ENCODE assay signal across 11 cellular contexts in genomic region chr21:15050588-15051377, GRCh38. TPM values are rescaled to one million over a fixed set of nuclear protein-coding genes. Genes with fewer than 3 reads are reported as not detected.
DNase-seq lines count a peak whose midpoint lies in the region; ATAC-seq, FAIRE-seq and TF ChIP-seq lines count a peak whose summit lies in the region.
"Had no signal": no experiment of that assay in that cellular context is flagged by ENCODE, and none has a peak within 500 bp of the region (broad histone marks: within the 10 kb centered on the region; RNA-seq: fewer than 3 reads in every experiment).

No MANE protein-coding gene starts in this region.

- no peak for TF ChIP-seq EP300 in K562 (IDR thresholded peaks at IDR 0.05; ENCODE audit: low read length)

- peak overlapping the region; percentile 21 for H3K4me3 ChIP-seq in CD4-positive, CD25-positive, alpha-beta regulatory T cell (ENCODE audit: low read depth, low read length)
- H3K4me3 ChIP-seq in HUES6 (ENCODE audit: low read depth, low read length) (peak overlapping the region; percentile 21), K562 (no peak overlapping the region)
- peak overlapping the region; percentile 30 for H3K4me3 ChIP-seq in naive thymus-derived CD4-positive, alpha-beta T cell (ENCODE audit: low read length)
- H3K4me3 ChIP-seq: esophagus muscularis mucosa had no signal

- ATAC-seq in CD4-positive, CD25-positive, alpha-beta regulatory T cell (ENCODE audit: low read depth in 2 of 2) = no peak
- peak; percentile 12; the same call in 2 of the 3 replicates for ATAC-seq in K562
- peak; percentile 50 for ATAC-seq in naive thymus-derived CD4-positive, alpha-beta T cell

- TF ChIP-seq RAD21 in K562 (CRISPR knock-in tag; conservative IDR thresholded peaks at IDR 0.05 in 1 of 2, IDR thresholded peaks at IDR 0.05 in 1 of 2) = no peak

- peaks cover 98% of the 10 kb centered on the region for H3K79me2 ChIP-seq in K562 (ENCODE audit: control insufficient read depth, insufficient read depth, low read length)

- peaks cover 4% of the 10 kb centered on the region for H3K27me3 Mint-ChIP-seq in CD4-positive, CD25-positive, alpha-beta regulatory T cell
- H3K27me3 Mint-ChIP-seq in naive thymus-derived CD4-positive, alpha-beta T cell = no peaks in the 10 kb centered on the region
- no peaks in the 10 kb centered on the region for H3K27me3 Mint-ChIP-seq in activated T-helper 1 cell treated with anti-CD3 and anti-CD28 coated beads, Interleukin-12 subunit alpha, Interleukin-12 subunit beta, Interleukin-2, Interleukin-4 antibody, amounts not matched to agents 30 ng/mL and 10 ng/mL and 1 ng/mL, durations not matched to agents 14 hours and 24 hours and 36 hours (ENCODE audit: insufficient read depth)

- TF ChIP-seq POLR2A in K562 (conservative IDR thresholded peaks at IDR 0.05) = no peak

- CTCF ChIA-PET in K562 (lab: Yijun Ruan, JAX; ENCODE audit: low intra/inter-chr PET ratio) = no interaction called here
- CTCF ChIA-PET in naive thymus-derived CD4-positive, alpha-beta T cell (lab: Charles Lee) = no interaction called here

- H3K9me3 ChIP-seq in CD4-positive, CD25-positive, alpha-beta regulatory T cell (ENCODE audit: control insufficient read depth in 2 of 2, low read length in 2 of 2) = no peaks in the 10 kb centered on the region
- H3K9me3 ChIP-seq in HUES6 (ENCODE audit: control insufficient read depth, insufficient read depth, low read depth, low read length) (peaks cover 13% of the 10 kb centered on the region; the same call in 1 of the 2 replicates), K562 (replicated peaks; ENCODE audit: control insufficient read depth, insufficient read depth, low read depth, low read length) (no peaks in the 10 kb centered on the region; the same call in 1 of the 2 replicates)
- H3K9me3 ChIP-seq in naive thymus-derived CD4-positive, alpha-beta T cell (ENCODE audit: control insufficient read depth in 2 of 3, low read length in 3 of 3) = no peaks in the 10 kb centered on the region
- H3K9me3 ChIP-seq: esophagus muscularis mucosa had no signal

- no peak for TF ChIP-seq CTCF in K562 (IDR thresholded peaks at IDR 0.05 in 2 of 3, conservative IDR thresholded peaks at IDR 0.05 in 1 of 3; ENCODE audit: insufficient read depth in 2 of 3, low read depth in 1 of 3, low read length in 3 of 3)

- H3K27ac ChIP-seq in CD4-positive, CD25-positive, alpha-beta regulatory T cell (ENCODE audit: insufficient read depth, low read length, poor library complexity, severe bottlenecking) = no peak overlapping the region
- H3K27ac ChIP-seq in HUES6 (ENCODE audit: low read depth, low read length) (no peak overlapping the region), K562 (ENCODE audit: extremely low read depth, low read depth, low read length) (no peak overlapping the region)
- H3K27ac ChIP-seq in naive thymus-derived CD4-positive, alpha-beta T cell (ENCODE audit: low read depth, low read length) = no peak overlapping the region
- H3K27ac ChIP-seq: esophagus muscularis mucosa had no signal

- no peak overlapping the region for H2AFZ ChIP-seq in K562 (ENCODE audit: low read depth, low read length)

- no peak overlapping the region for H3K9ac ChIP-seq in HUES6 (ENCODE audit: low read length)
- H3K9ac ChIP-seq in K562 (ENCODE audit: insufficient read depth in 1 of 2, low read depth in 2 of 2, low read length in 2 of 2) = no peak overlapping the region

- peaks cover 10 to 80% (median 49%) of the 10 kb centered on the region in 4 donors for H3K4me1 Mint-ChIP-seq in CD4-positive, CD25-positive, alpha-beta regulatory T cell
- peaks cover 51 to 93% (median 84%) of the 10 kb centered on the region in 7 donors for H3K4me1 Mint-ChIP-seq in naive thymus-derived CD4-positive, alpha-beta T cell
- H3K4me1 Mint-ChIP-seq in activated T-helper 1 cell treated with anti-CD3 and anti-CD28 coated beads, Interleukin-12 subunit alpha, Interleukin-12 subunit beta, Interleukin-2, Interleukin-4 antibody, amounts not matched to agents 30 ng/mL and 10 ng/mL and 1 ng/mL, durations not matched to agents 14 hours and 24 hours and 36 hours (ENCODE audit: low read depth) = peaks cover 63% of the 10 kb centered on the region

- BruUV-seq in K562 (replicated peaks; lab: Mats Ljungman, UMichigan) = no TSS peak

- 88% methylated on average over 11 of the region's 11 CpGs for WGBS in K562 (ENCODE audit: insufficient coverage, low coverage, missing lambda C conversion rate)

- peaks cover 0 to under 1% (median 0%) of the 10 kb centered on the region in 7 donors for H3K9me3 Mint-ChIP-seq in CD4-positive, CD25-positive, alpha-beta regulatory T cell
- peaks cover 0 to 5% (median 0%) of the 10 kb centered on the region in 11 donors for H3K9me3 Mint-ChIP-seq in naive thymus-derived CD4-positive, alpha-beta T cell
- H3K9me3 Mint-ChIP-seq in activated T-helper 1 cell treated with anti-CD3 and anti-CD28 coated beads, Interleukin-12 subunit alpha, Interleukin-12 subunit beta, Interleukin-2, Interleukin-4 antibody, amounts not matched to agents 30 ng/mL and 10 ng/mL and 1 ng/mL, durations not matched to agents 14 hours and 24 hours and 36 hours = peaks cover 5% of the 10 kb centered on the region

- peaks cover 7% of the 10 kb centered on the region for H3K36me3 Mint-ChIP-seq in CD4-positive, CD25-positive, alpha-beta regulatory T cell
- peaks cover 0 to 13% (median 9%) of the 10 kb centered on the region in 5 donors for H3K36me3 Mint-ChIP-seq in naive thymus-derived CD4-positive, alpha-beta T cell
- H3K36me3 Mint-ChIP-seq in activated T-helper 1 cell treated with anti-CD3 and anti-CD28 coated beads, Interleukin-12 subunit alpha, Interleukin-12 subunit beta, Interleukin-2, Interleukin-4 antibody, amounts not matched to agents 30 ng/mL and 10 ng/mL and 1 ng/mL, durations not matched to agents 14 hours and 24 hours and 36 hours (ENCODE audit: low read depth) = peaks cover 1% of the 10 kb centered on the region

- in situ Hi-C loops in K562 (cut with MboI) = no loop called here

- no peaks in the 10 kb centered on the region for H3K36me3 ChIP-seq in CD4-positive, CD25-positive, alpha-beta regulatory T cell (ENCODE audit: control insufficient read depth, insufficient read depth, low read length)
- H3K36me3 ChIP-seq in HUES6 (ENCODE audit: control insufficient read depth, insufficient read depth, low read length) = 0 out of 2 replicates have a peak, but pooled peaks cover 3% of the 10 kb centered on the region
- no peaks in the 10 kb centered on the region for H3K36me3 ChIP-seq in K562 (ENCODE audit: control insufficient read depth, insufficient read depth, low read length)
- no peaks in the 10 kb centered on the region for H3K36me3 ChIP-seq in naive thymus-derived CD4-positive, alpha-beta T cell (ENCODE audit: control insufficient read depth in 2 of 3, insufficient read depth in 3 of 3, low read length in 3 of 3)
- H3K36me3 ChIP-seq: esophagus muscularis mucosa had no signal

- peak in 1 of 3 donors; percentile 20 for DNase-seq in CD4-positive, CD25-positive, alpha-beta regulatory T cell
- DNase-seq in K562 (ENCODE audit: extremely low read depth in 1 of 4, low spot score in 3 of 4) (no peak), NCI-H2196 treated with DMSO at 0.1 percent for 48 hours (lab: John Stamatoyannopoulos, UW; ENCODE audit: unreplicated experiment) (no peak), HPDE6-E6E7 (ENCODE audit: extremely low spot score) (no peak)
- peak in 1 of 9 donors; percentile 14 for DNase-seq in naive thymus-derived CD4-positive, alpha-beta T cell
- no peak for DNase-seq in stimulated activated CD4-positive, alpha-beta T cell treated with anti-CD3 and anti-CD28 coated beads, Interleukin-1b, Interleukin-23, amount 100 ng/mL, for 48 hours
- DNase-seq in activated T-helper 1 cell treated with anti-CD3 and anti-CD28 coated beads, Interleukin-12 subunit alpha, Interleukin-12 subunit beta, Interleukin-2, Interleukin-4 antibody, amounts not matched to agents 30 ng/mL and 10 ng/mL and 1 ng/mL, durations not matched to agents 14 hours and 24 hours and 36 hours (ENCODE audit: low spot score) = no peak
- DNase-seq: stimulated activated CD4-positive, alpha-beta T cell treated with anti-CD3 and anti-CD28 coated beads, Interleukin-4, amount 100 ng/mL, for 24 hours; SW 1271 had no signal

- H3K4me1 ChIP-seq in CD4-positive, CD25-positive, alpha-beta regulatory T cell (ENCODE audit: control insufficient read depth, insufficient read depth, low read length, poor library complexity, severe bottlenecking) = peaks cover 7% of the 10 kb centered on the region
- H3K4me1 ChIP-seq in HUES6 (ENCODE audit: control insufficient read depth, insufficient read depth, low read length) (peaks cover 36% of the 10 kb centered on the region), K562 (replicated peaks in 1 of 2; ENCODE audit: control insufficient read depth in 2 of 2, insufficient read depth in 2 of 2, low read length in 2 of 2) (peaks cover 0 to 10% of the 10 kb centered on the region in 2 experiments; a peak in 2 of 5 replicates)
- peaks cover 0 to 52% of the 10 kb centered on the region in 2 donors for H3K4me1 ChIP-seq in naive thymus-derived CD4-positive, alpha-beta T cell (ENCODE audit: control insufficient read depth in 2 of 2, insufficient read depth in 2 of 2, low read length in 2 of 2)

- H3K27ac Mint-ChIP-seq in CD4-positive, CD25-positive, alpha-beta regulatory T cell = peak overlapping the region in 2 of 3 donors; percentile 8 to 75
- H3K27ac Mint-ChIP-seq in naive thymus-derived CD4-positive, alpha-beta T cell = peak overlapping the region; percentile 8 to 85 (median 53)
- no peak overlapping the region for H3K27ac Mint-ChIP-seq in activated T-helper 1 cell treated with anti-CD3 and anti-CD28 coated beads, Interleukin-12 subunit alpha, Interleukin-12 subunit beta, Interleukin-2, Interleukin-4 antibody, amounts not matched to agents 30 ng/mL and 10 ng/mL and 1 ng/mL, durations not matched to agents 14 hours and 24 hours and 36 hours

- no peaks in the 10 kb centered on the region for H3K27me3 ChIP-seq in CD4-positive, CD25-positive, alpha-beta regulatory T cell (ENCODE audit: control insufficient read depth, insufficient read depth, low read length)
- H3K27me3 ChIP-seq in HUES6 (ENCODE audit: control insufficient read depth, insufficient read depth, low read length) (no peaks in the 10 kb centered on the region), K562 (ENCODE audit: control insufficient read depth in 2 of 2, insufficient read depth in 2 of 2, low read length in 2 of 2) (no peaks in the 10 kb centered on the region)
- H3K27me3 ChIP-seq in naive thymus-derived CD4-positive, alpha-beta T cell (ENCODE audit: control insufficient read depth in 2 of 2, insufficient read depth in 2 of 2, low read length in 2 of 2) = no peaks in the 10 kb centered on the region
- H3K27me3 ChIP-seq: esophagus muscularis mucosa had no signal

- intact Hi-C loops in K562 (cut with micrococcal nuclease) = no loop called here
- intact Hi-C loops in naive thymus-derived CD4-positive, alpha-beta T cell (cut with micrococcal nuclease) = loop anchor here in 1 of 2 donors (1.0 kb wide), 1 partner anchor 8 kb away; no protein-coding TSS in a partner anchor
- intact Hi-C loops in activated T-helper 1 cell treated with anti-CD3 and anti-CD28 coated beads, Interleukin-12 subunit alpha, Interleukin-12 subunit beta, Interleukin-2, Interleukin-4 antibody, amounts not matched to agents 30 ng/mL and 10 ng/mL and 1 ng/mL, durations not matched to agents 14 hours and 24 hours and 36 hours (cut with micrococcal nuclease) = no loop called here

- H3K4me2 ChIP-seq in K562 (ENCODE audit: insufficient read depth, low read length) = no peak overlapping the region

- POLR2A ChIA-PET in K562 (lab: Yijun Ruan, JAX) = interaction anchor here (1.2 kb wide), 1 partner anchor 16 kb away, joined by 4 read pairs; no protein-coding TSS in a partner anchor
- POLR2A ChIA-PET in naive thymus-derived CD4-positive, alpha-beta T cell (lab: Charles Lee) = interaction anchor here (0.6 to 1.9 kb wide), 2 partner anchors 14 to 99 kb away, joined by 4 to 5 read pairs; partner anchors contain the start of gene NRIP1

- H3K9me1 ChIP-seq in K562 (ENCODE audit: control insufficient read depth, insufficient read depth, low read length) = no peaks in the 10 kb centered on the region

- FAIRE-seq in K562 (lab: Jason Lieb, UNC) = no peak

- no peaks in the 10 kb centered on the region for H4K20me1 ChIP-seq in K562 (replicated peaks; ENCODE audit: control insufficient read depth, insufficient read depth, low read length)

- peak overlapping the region in 3 of 4 donors; percentile 28 to 71 (median 67) for H3K4me3 Mint-ChIP-seq in CD4-positive, CD25-positive, alpha-beta regulatory T cell
- peak overlapping the region; percentile 69 to 89 (median 75) for H3K4me3 Mint-ChIP-seq in naive thymus-derived CD4-positive, alpha-beta T cell
- H3K4me3 Mint-ChIP-seq in activated T-helper 1 cell treated with anti-CD3 and anti-CD28 coated beads, Interleukin-12 subunit alpha, Interleukin-12 subunit beta, Interleukin-2, Interleukin-4 antibody, amounts not matched to agents 30 ng/mL and 10 ng/mL and 1 ng/mL, durations not matched to agents 14 hours and 24 hours and 36 hours = no peak overlapping the region

RNA-seq across cellular contexts. Expression of gene NRIP1, which starts 14.0 kb away (rescaled TPM):
- total RNA-seq in CD4-positive, CD25-positive, alpha-beta regulatory T cell = 14.6 TPM
- polyA plus RNA-seq in CD4-positive, CD25-positive, alpha-beta regulatory T cell = 10 to 100 TPM; 11.6 to 20.3 (median 12.6) TPM
- 9.0 and 32.0 TPM in 2 replicates for total RNA-seq in K562 (2011; cell fraction: chromatin; rRNA removed; ENCODE audit: low replicate concordance)
- total RNA-seq in K562 (2011; cell fraction: nucleolus; rRNA removed) = 6.2 and 11.7 TPM in 2 replicates
- total RNA-seq in K562 (2011; cell fraction: nucleoplasm; rRNA removed) = 13.6 and 23.1 TPM in 2 replicates
- total RNA-seq in K562 (2014; rRNA removed) (20.0 and 21.5 TPM in 2 replicates), K562 (2014; rRNA removed; fragmentation: Illumina TruSeq; extraction: Trizol) (42.8 and 51.2 TPM in 2 replicates), K562 (2015; rRNA removed; fragmentation: Illumina TruSeq; extraction: Trizol) (36.8 and 39.0 TPM in 2 replicates), K562 (2021) (31.8 and 38.7 TPM in 2 replicates)
- polyA plus RNA-seq in K562 (2011; rRNA removed) (16.2 and 17.1 TPM in 2 replicates), K562 (2014; fragmentation: Illumina TruSeq; extraction: Trizol) (17.2 and 19.6 TPM in 2 replicates), K562 (2014; fragmentation: Nextera tagmentation; extraction: Ambion mirVana) (1 to 10 TPM; 4.3 to 6.3 TPM), K562 (2014; rRNA removed) (9.8 and 10.9 TPM in 2 replicates)
- 2.5 and 6.4 TPM in 2 replicates for polyA plus RNA-seq in K562 (2011; cell fraction: cytosol; rRNA removed)
- 8.3 and 13.4 TPM in 2 replicates for polyA plus RNA-seq in K562 (2011; cell fraction: nucleus; rRNA removed)
- 8.2 and 14.6 TPM in 2 replicates for polyA plus RNA-seq in K562 (2012)
- 75.5 and 131 TPM in 2 replicates for polyA minus RNA-seq in K562 (2011; rRNA and poly(A)+ RNA removed)
- polyA minus RNA-seq in K562 (2011; cell fraction: cytosol; rRNA and poly(A)+ RNA removed) = 20.7 and 24.4 TPM in 2 replicates
- 15.5 and 40.9 TPM in 2 replicates for polyA minus RNA-seq in K562 (2011; cell fraction: nucleus; rRNA and poly(A)+ RNA removed)
- 10 to 100 TPM; 13.8 to 42.6 (median 35.8) TPM for total RNA-seq in naive thymus-derived CD4-positive, alpha-beta T cell
- polyA plus RNA-seq in naive thymus-derived CD4-positive, alpha-beta T cell = 10 to 100 TPM; 24.0 to 35.2 TPM
- 11.4 and 11.7 TPM in 2 replicates for total RNA-seq in activated T-helper 1 cell treated with anti-CD3 and anti-CD28 coated beads, Interleukin-12 subunit alpha, Interleukin-12 subunit beta, Interleukin-2, Interleukin-4 antibody, amounts not matched to agents 30 ng/mL and 10 ng/mL and 1 ng/mL, durations not matched to agents 14 hours and 24 hours and 36 hours

Comparison
In these comparisons a context has a peak if more than half of its experiments do, and no peak if none do; other contexts are left out.
1. ATAC-seq: peak in K562 (single experiment) and naive thymus-derived CD4-positive, alpha-beta T cell (single experiment); none in CD4-positive, CD25-positive, alpha-beta regulatory T cell (0 of 2).